Comparison of ENCODE assay signal across 17 cellular contexts in the genomic region with DNA sequence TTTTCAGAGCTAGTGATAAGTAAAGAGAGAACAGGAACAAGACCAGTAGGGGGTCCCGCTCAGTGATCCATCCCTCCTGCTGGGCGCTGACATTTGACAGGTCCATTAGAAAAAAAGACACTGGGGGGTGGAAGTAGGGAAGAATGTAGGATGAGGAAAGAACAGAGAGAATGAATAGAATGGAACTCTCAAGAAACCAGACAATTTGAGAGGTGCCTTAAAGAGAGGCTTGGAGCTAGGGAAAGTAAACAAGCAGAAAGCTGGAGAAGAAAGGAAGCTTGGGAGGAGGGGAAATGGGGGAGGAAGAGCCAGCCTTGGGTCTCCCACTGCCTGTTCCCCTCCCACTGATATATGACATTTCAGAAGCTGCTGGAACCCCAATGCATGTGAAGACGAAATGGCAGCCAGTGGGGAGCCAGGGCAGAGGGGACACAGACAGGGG. TPM values are rescaled to one million over a fixed set of nuclear protein-coding genes. Genes with fewer than 3 reads are reported as not detected.
DNase-seq lines count a peak whose midpoint lies in the region; ATAC-seq and TF ChIP-seq lines count a peak whose summit lies in the region.
"Had no signal": no experiment of that assay in that cellular context is flagged by ENCODE, and none has a peak within 500 bp of the region (broad histone marks: within the 10 kb centered on the region; RNA-seq: fewer than 3 reads in every experiment).

No MANE protein-coding gene starts in this region.

- TF ChIP-seq POLR2A in right lobe of liver (IDR thresholded peaks at IDR 0.05): no peak

- no peak overlapping the region for H2BK5ac ChIP-seq in mesenchymal stem cell (ENCODE audit: low read depth, low read length, poor library complexity, severe bottlenecking)

- H3K27ac ChIP-seq in angular gyrus (ENCODE audit: low read depth, low read length): peak overlapping the region; percentile 49
- H3K27ac ChIP-seq in mesenchymal stem cell (ENCODE audit: low read length, poor library complexity, severe bottlenecking): no peak overlapping the region
- no peak overlapping the region for H3K27ac ChIP-seq in coronary artery
- no peak overlapping the region for H3K27ac ChIP-seq in right lobe of liver
- H3K27ac ChIP-seq: cardiac muscle cell, vagina had no signal

- H2BK12ac ChIP-seq in mesenchymal stem cell (ENCODE audit: low read length in 2 of 2): no peak overlapping the region

- no peak overlapping the region for H2BK120ac ChIP-seq in mesenchymal stem cell (ENCODE audit: low read depth, low read length)

- no peak for ATAC-seq in HG03175 (IDR thresholded peaks at IDR 0.05; ENCODE audit: unreplicated experiment)
- ATAC-seq in right lobe of liver: no peak
- ATAC-seq: activated naive CD4-positive, alpha-beta T cell treated with anti-CD3 and anti-CD28 coated beads, Interleukin-2, amount 50 U/mL, for 72 hours; left colon; naive thymus-derived CD4-positive, alpha-beta T cell; sciatic nerve had no signal

- TF ChIP-seq CTCF in coronary artery (IDR thresholded peaks at IDR 0.05) (no peak), right lobe of liver (IDR thresholded peaks at IDR 0.05) (no peak)

- intact Hi-C loops in right lobe of liver (cut with DNase I): no loop called here

- no peak overlapping the region for H3K14ac ChIP-seq in mesenchymal stem cell (ENCODE audit: low read length in 2 of 2)

- H3K23ac ChIP-seq in mesenchymal stem cell (ENCODE audit: low read length in 2 of 2): no peak overlapping the region

- H3K4me2 ChIP-seq in mesenchymal stem cell (ENCODE audit: low read length, poor library complexity, severe bottlenecking): peak overlapping the region; percentile 24

- H4K8ac ChIP-seq in mesenchymal stem cell (ENCODE audit: low read length): no peak overlapping the region

- no peak overlapping the region for H4K91ac ChIP-seq in mesenchymal stem cell (ENCODE audit: low read length)

- 50% methylated on average over 3 of the region's 3 CpGs for WGBS in mesenchymal stem cell
- 30% methylated on average over 2 of the region's 3 CpGs for WGBS in right lobe of liver (ENCODE audit: insufficient coverage, low coverage, low lambda C conversion rate, missing lambda C conversion rate)

- H3K27me3 ChIP-seq in mesenchymal stem cell (ENCODE audit: control insufficient read depth in 1 of 2, insufficient read depth in 1 of 2, low read length in 2 of 2): no peaks in the 10 kb centered on the region
- H3K27me3 ChIP-seq in right lobe of liver: peaks cover 0 to 5% of the 10 kb centered on the region in 2 donors
- H3K27me3 ChIP-seq: cardiac muscle cell, vagina had no signal

- H3K9ac ChIP-seq in mesenchymal stem cell (ENCODE audit: low read length): no peak overlapping the region

- in situ Hi-C loops in G401 (cut with HindIII; ENCODE audit: low sequenced_read_pairs): no loop called here

- H3K9me3 ChIP-seq in mesenchymal stem cell (ENCODE audit: control insufficient read depth, low read length) (no peaks in the 10 kb centered on the region), right lobe of liver (no peaks in the 10 kb centered on the region)
- H3K9me3 ChIP-seq: vagina had no signal

- no peak overlapping the region for H2AK5ac ChIP-seq in mesenchymal stem cell (ENCODE audit: low read length, severe bottlenecking)

- peaks cover 33% of the 10 kb centered on the region for H3K79me1 ChIP-seq in mesenchymal stem cell (replicated peaks; ENCODE audit: low read length, poor library complexity, severe bottlenecking)

- peak; percentile 25 for DNase-seq in G401 (ENCODE audit: low spot score)
- DNase-seq in mesenchymal stem cell: no peak
- no peak for DNase-seq in coronary artery (ENCODE audit: low spot score)
- DNase-seq in right lobe of liver: no peak
- DNase-seq: HCEC 1CT; left colon; MV-4-11; naive thymus-derived CD4-positive, alpha-beta T cell; stimulated activated CD4-positive, alpha-beta T cell treated with anti-CD3 and anti-CD28 coated beads, Interleukin-4, amount 100 ng/mL, for 4 hours; stimulated activated naive CD4-positive, alpha-beta T cell treated with Interleukin-2 at 50 U/mL for 16 hours had no signal

- H3K36me3 ChIP-seq in mesenchymal stem cell (ENCODE audit: control insufficient read depth in 1 of 2, insufficient read depth in 2 of 2, low read depth in 1 of 2, low read length in 2 of 2) (peaks cover 32 to 48% of the 10 kb centered on the region in 2 experiments), right lobe of liver (no peaks in the 10 kb centered on the region)

- no peak overlapping the region for H2AFZ ChIP-seq in mesenchymal stem cell (ENCODE audit: low read depth, low read length)

- H3K18ac ChIP-seq in mesenchymal stem cell (ENCODE audit: low read depth in 1 of 2, low read length in 2 of 2): no peak overlapping the region

- peaks cover 22% of the 10 kb centered on the region for H3K4me1 ChIP-seq in mesenchymal stem cell (ENCODE audit: control insufficient read depth, insufficient read depth, low read depth, low read length)
- H3K4me1 ChIP-seq in right lobe of liver: no peaks in the 10 kb centered on the region

- H2BK15ac ChIP-seq in mesenchymal stem cell (ENCODE audit: low read depth, poor library complexity, severe bottlenecking): no peak overlapping the region

- H3K4me3 ChIP-seq in mesenchymal stem cell (ENCODE audit: insufficient read depth in 1 of 2, low read depth in 1 of 2, low read length in 2 of 2) (no peak overlapping the region), coronary artery (no peak overlapping the region), right lobe of liver (no peak overlapping the region)
- H3K4me3 ChIP-seq: cardiac muscle cell, vagina had no signal

- no peak overlapping the region for H3K4ac ChIP-seq in mesenchymal stem cell (ENCODE audit: low read depth in 1 of 2, low read length in 2 of 2)

RNA-seq across cellular contexts. Expression of a gene that starts 8.4 kb away (rescaled TPM):
- 2.2 and 3.6 TPM in 2 replicates for total RNA-seq in G401 (2014; rRNA removed; shearing (Covaris generic))
- 23.2 TPM for polyA plus RNA-seq in mesenchymal stem cell (2013, experiment 1 of 2)
- polyA plus RNA-seq in mesenchymal stem cell (2013, experiment 2 of 2): 20.8 TPM
- 1 to 10 TPM; 2.4 to 5.6 (median 4.9) TPM for total RNA-seq in right lobe of liver

RNA-seq across cellular contexts. Expression of a gene that starts 32.4 kb away (rescaled TPM):
- not detected in 2 replicates for total RNA-seq in G401 (2014; rRNA removed; shearing (Covaris generic))
- polyA plus RNA-seq in mesenchymal stem cell (2013, experiment 1 of 2): not detected
- polyA plus RNA-seq in mesenchymal stem cell (2013, experiment 2 of 2): not detected
- not detected for total RNA-seq in right lobe of liver
- total RNA-seq: activated naive CD4-positive, alpha-beta T cell treated with anti-CD3 and anti-CD28 coated beads, Interleukin-2, amount 50 U/mL, for 72 hours; left colon; naive thymus-derived CD4-positive, alpha-beta T cell; OCI-LY7; sciatic nerve; vagina had no signal
- polyA plus RNA-seq: naive thymus-derived CD4-positive, alpha-beta T cell had no signal

RNA-seq across cellular contexts. Expression of a gene that starts 39.6 kb away (rescaled TPM):
- not detected in 2 replicates for total RNA-seq in G401 (2014; rRNA removed; shearing (Covaris generic))
- polyA plus RNA-seq in mesenchymal stem cell (2013, experiment 1 of 2): not detected
- not detected for polyA plus RNA-seq in mesenchymal stem cell (2013, experiment 2 of 2)
- not detected for total RNA-seq in right lobe of liver
- total RNA-seq: activated naive CD4-positive, alpha-beta T cell treated with anti-CD3 and anti-CD28 coated beads, Interleukin-2, amount 50 U/mL, for 72 hours; cardiac muscle cell; left colon; naive thymus-derived CD4-positive, alpha-beta T cell; OCI-LY7; sciatic nerve; vagina had no signal
- polyA plus RNA-seq: naive thymus-derived CD4-positive, alpha-beta T cell had no signal

RNA-seq across cellular contexts. Expression of a gene that starts 56.4 kb away (rescaled TPM):
- not detected in 2 replicates for total RNA-seq in G401 (2014; rRNA removed; shearing (Covaris generic))
- not detected for polyA plus RNA-seq in mesenchymal stem cell (2013, experiment 1 of 2)
- polyA plus RNA-seq in mesenchymal stem cell (2013, experiment 2 of 2): not detected
- total RNA-seq in right lobe of liver: under 1 TPM in 2 of 6 experiments, not detected in 4; 0.11 to 0.31 TPM
- total RNA-seq: left colon, OCI-LY7, sciatic nerve had no signal
